1 cellular context compared by ENCODE assay signal in genomic region chr12:120116792-120117651, GRCh38.
TF ChIP-seq lines count a peak whose summit lies in the region.

No MANE protein-coding gene starts in this region.

TF ChIP-seq in GM12878, 131 proteins besides CTCF, POLR2A, EP300 and RAD21 (continued from another document):
- TF ChIP-seq, protein P1, sequence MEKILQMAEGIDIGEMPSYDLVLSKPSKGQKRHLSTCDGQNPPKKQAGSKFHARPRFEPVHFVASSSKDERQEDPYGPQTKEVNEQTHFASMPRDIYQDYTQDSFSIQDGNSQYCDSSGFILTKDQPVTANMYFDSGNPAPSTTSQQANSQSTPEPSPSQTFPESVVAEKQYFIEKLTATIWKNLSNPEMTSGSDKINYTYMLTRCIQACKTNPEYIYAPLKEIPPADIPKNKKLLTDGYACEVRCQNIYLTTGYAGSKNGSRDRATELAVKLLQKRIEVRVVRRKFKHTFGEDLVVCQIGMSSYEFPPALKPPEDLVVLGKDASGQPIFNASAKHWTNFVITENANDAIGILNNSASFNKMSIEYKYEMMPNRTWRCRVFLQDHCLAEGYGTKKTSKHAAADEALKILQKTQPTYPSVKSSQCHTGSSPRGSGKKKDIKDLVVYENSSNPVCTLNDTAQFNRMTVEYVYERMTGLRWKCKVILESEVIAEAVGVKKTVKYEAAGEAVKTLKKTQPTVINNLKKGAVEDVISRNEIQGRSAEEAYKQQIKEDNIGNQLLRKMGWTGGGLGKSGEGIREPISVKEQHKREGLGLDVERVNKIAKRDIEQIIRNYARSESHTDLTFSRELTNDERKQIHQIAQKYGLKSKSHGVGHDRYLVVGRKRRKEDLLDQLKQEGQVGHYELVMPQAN (conservative IDR thresholded peaks at IDR 0.05), result peak; percentile 92
- TF ChIP-seq RB1 (IDR thresholded peaks at IDR 0.05; ENCODE audit: borderline replicate concordance) (peak; percentile 87), MEF2B (IDR thresholded peaks at IDR 0.05; ENCODE audit: partially characterized antibody, poor library complexity, severe bottlenecking) (peak; percentile 48), TCF3 (IDR thresholded peaks at IDR 0.05; ENCODE audit: borderline replicate concordance, insufficient read depth, low read depth, low read length) (0 out of 2 replicates have a peak, but pooled peaks have one; percentile 17), CHD1 (IDR thresholded peaks at IDR 0.05; ENCODE audit: low read depth, low read length) (peak; percentile 36; the same call in 1 of the 2 replicates), NFYA (IDR thresholded peaks at IDR 0.05; ENCODE audit: borderline replicate concordance, low read depth, low read length) (no peak), IRF3 (IDR thresholded peaks at IDR 0.05) (peak; percentile 68), POLR2AphosphoS5 (IDR thresholded peaks at IDR 0.05; ENCODE audit: low read length) (peak; percentile 82), POLR2AphosphoS2 (IDR thresholded peaks at IDR 0.05; ENCODE audit: low read depth, low read length) (peak; percentile 75), ETV6 (conservative IDR thresholded peaks at IDR 0.05 in 1 of 2, IDR thresholded peaks at IDR 0.05 in 1 of 2; ENCODE audit: borderline replicate concordance in 1 of 2, low read depth in 1 of 2) (no peak), MAX (IDR thresholded peaks at IDR 0.05; ENCODE audit: low read depth, low read length) (peak; percentile 70), CREM (IDR thresholded peaks at IDR 0.05; ENCODE audit: low read depth) (peak; percentile 41)
- TF ChIP-seq, protein P2, sequence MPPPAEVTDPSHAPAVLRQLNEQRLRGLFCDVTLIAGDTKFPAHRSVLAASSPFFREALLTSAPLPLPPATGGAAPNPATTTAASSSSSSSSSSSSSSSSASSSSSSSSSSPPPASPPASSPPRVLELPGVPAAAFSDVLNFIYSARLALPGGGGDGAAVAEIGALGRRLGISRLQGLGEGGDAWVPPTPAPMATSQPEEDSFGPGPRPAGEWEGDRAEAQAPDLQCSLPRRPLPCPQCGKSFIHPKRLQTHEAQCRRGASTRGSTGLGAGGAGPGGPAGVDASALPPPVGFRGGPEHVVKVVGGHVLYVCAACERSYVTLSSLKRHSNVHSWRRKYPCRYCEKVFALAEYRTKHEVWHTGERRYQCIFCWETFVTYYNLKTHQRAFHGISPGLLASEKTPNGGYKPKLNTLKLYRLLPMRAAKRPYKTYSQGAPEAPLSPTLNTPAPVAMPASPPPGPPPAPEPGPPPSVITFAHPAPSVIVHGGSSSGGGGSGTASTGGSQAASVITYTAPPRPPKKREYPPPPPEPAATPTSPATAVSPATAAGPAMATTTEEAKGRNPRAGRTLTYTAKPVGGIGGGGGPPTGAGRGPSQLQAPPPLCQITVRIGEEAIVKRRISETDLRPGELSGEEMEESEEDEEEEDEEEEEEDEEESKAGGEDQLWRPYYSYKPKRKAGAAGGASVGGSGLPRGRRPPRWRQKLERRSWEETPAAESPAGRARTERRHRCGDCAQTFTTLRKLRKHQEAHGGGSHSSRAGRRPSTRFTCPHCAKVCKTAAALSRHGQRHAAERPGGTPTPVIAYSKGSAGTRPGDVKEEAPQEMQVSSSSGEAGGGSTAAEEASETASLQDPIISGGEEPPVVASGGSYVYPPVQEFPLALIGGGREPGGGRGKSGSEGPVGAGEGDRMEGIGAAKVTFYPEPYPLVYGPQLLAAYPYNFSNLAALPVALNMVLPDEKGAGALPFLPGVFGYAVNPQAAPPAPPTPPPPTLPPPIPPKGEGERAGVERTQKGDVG (CRISPR knock-in tag; IDR thresholded peaks at IDR 0.05), result no peak
